15 cellular contexts compared by ENCODE assay signal in genomic region chr12:109905301-109905700, GRCh38. TPM values are rescaled to one million over a fixed set of nuclear protein-coding genes. Genes with fewer than 3 reads are reported as not detected.
DNase-seq lines count a peak whose midpoint lies in the region; ATAC-seq and TF ChIP-seq lines count a peak whose summit lies in the region.
"Had no signal": no experiment of that assay in that cellular context is flagged by ENCODE, and none has a peak within 500 bp of the region (broad histone marks: within the 10 kb centered on the region; RNA-seq: fewer than 3 reads in every experiment).

No MANE protein-coding gene starts in this region.

- H3K27ac Mint-ChIP-seq in activated naive CD4-positive, alpha-beta T cell treated with anti-CD3 and anti-CD28 coated beads, Interleukin-2, amount 50 U/mL, for 24 hours = peak overlapping the region; percentile 90
- peak overlapping the region; percentile 32 for H3K27ac Mint-ChIP-seq in Calu3 (ENCODE audit: unreplicated experiment)
- H3K27ac Mint-ChIP-seq: B cell; CD8-positive, alpha-beta T cell; H9 had no signal

- CTCF ChIA-PET in Calu3 (lab: Charles Lee) = no interaction called here

- no peaks in the 10 kb centered on the region for H3K27me3 Mint-ChIP-seq in activated naive CD4-positive, alpha-beta T cell treated with anti-CD3 and anti-CD28 coated beads, Interleukin-2, amount 50 U/mL, for 24 hours
- no peaks in the 10 kb centered on the region for H3K27me3 Mint-ChIP-seq in Calu3 (ENCODE audit: unreplicated experiment)
- H3K27me3 Mint-ChIP-seq: B cell had no signal

- peaks cover 20% of the 10 kb centered on the region for H3K36me3 Mint-ChIP-seq in activated naive CD4-positive, alpha-beta T cell treated with anti-CD3 and anti-CD28 coated beads, Interleukin-2, amount 50 U/mL, for 24 hours
- peaks cover 54% of the 10 kb centered on the region for H3K36me3 Mint-ChIP-seq in Calu3 (ENCODE audit: insufficient read depth, unreplicated experiment)

- H3K4me1 Mint-ChIP-seq in activated naive CD4-positive, alpha-beta T cell treated with anti-CD3 and anti-CD28 coated beads, Interleukin-2, amount 50 U/mL, for 24 hours = peaks cover 20% of the 10 kb centered on the region
- H3K4me1 Mint-ChIP-seq in Calu3 (ENCODE audit: low read depth, unreplicated experiment) = peaks cover 15% of the 10 kb centered on the region

- H3K4me3 Mint-ChIP-seq in activated naive CD4-positive, alpha-beta T cell treated with anti-CD3 and anti-CD28 coated beads, Interleukin-2, amount 50 U/mL, for 24 hours = no peak overlapping the region
- H3K4me3 Mint-ChIP-seq in Calu3 (ENCODE audit: low read depth, unreplicated experiment) = no peak overlapping the region
- H3K4me3 Mint-ChIP-seq: B cell; CD8-positive, alpha-beta T cell; H9 had no signal

- BruUV-seq in Calu3 (replicated peaks; lab: Mats Ljungman, UMichigan) = no TSS peak

- intact Hi-C loops in Calu3 (cut with micrococcal nuclease; ENCODE audit: unreplicated experiment) = no loop called here

- H3K9me3 Mint-ChIP-seq in activated naive CD4-positive, alpha-beta T cell treated with anti-CD3 and anti-CD28 coated beads, Interleukin-2, amount 50 U/mL, for 24 hours = no peaks in the 10 kb centered on the region
- H3K9me3 Mint-ChIP-seq in Calu3 (ENCODE audit: low read depth, unreplicated experiment) = no peaks in the 10 kb centered on the region
- H3K9me3 Mint-ChIP-seq: CD8-positive, alpha-beta T cell; H9 had no signal

- TF ChIP-seq CTCF in Calu3 (IDR thresholded peaks at IDR 0.05; ENCODE audit: unreplicated experiment) = no peak

- ATAC-seq in HG02798 (IDR thresholded peaks at IDR 0.05; ENCODE audit: poor library complexity, unreplicated experiment) = no peak
- ATAC-seq: CD8-positive, alpha-beta T cell had no signal

- DNase-seq in activated naive CD4-positive, alpha-beta T cell treated with Interleukin-2 at 50 U/mL for 16 hours = no peak
- DNase-seq in Calu3 (no peak), islet precursor cell (peak; percentile 45), T-helper 1 cell (no peak), hepatic stellate cell (ENCODE audit: low spot score) (no peak)
- DNase-seq: C1 segment of cervical spinal cord; CD8-positive, alpha-beta T cell; COR-L47; DND-41; GDM1; GOT3; H9 had no signal

RNA-seq across cellular contexts. Expression of gene TCHP, which starts 5.2 kb away (rescaled TPM):
- total RNA-seq in Calu3 (2022) = 28.0 and 28.8 TPM in 2 replicates

RNA-seq across cellular contexts. Expression of gene GLTP, which starts 25.0 kb away (rescaled TPM):
- total RNA-seq in Calu3 (2022) = 25.7 and 27.7 TPM in 2 replicates
